In the genomic region with DNA sequence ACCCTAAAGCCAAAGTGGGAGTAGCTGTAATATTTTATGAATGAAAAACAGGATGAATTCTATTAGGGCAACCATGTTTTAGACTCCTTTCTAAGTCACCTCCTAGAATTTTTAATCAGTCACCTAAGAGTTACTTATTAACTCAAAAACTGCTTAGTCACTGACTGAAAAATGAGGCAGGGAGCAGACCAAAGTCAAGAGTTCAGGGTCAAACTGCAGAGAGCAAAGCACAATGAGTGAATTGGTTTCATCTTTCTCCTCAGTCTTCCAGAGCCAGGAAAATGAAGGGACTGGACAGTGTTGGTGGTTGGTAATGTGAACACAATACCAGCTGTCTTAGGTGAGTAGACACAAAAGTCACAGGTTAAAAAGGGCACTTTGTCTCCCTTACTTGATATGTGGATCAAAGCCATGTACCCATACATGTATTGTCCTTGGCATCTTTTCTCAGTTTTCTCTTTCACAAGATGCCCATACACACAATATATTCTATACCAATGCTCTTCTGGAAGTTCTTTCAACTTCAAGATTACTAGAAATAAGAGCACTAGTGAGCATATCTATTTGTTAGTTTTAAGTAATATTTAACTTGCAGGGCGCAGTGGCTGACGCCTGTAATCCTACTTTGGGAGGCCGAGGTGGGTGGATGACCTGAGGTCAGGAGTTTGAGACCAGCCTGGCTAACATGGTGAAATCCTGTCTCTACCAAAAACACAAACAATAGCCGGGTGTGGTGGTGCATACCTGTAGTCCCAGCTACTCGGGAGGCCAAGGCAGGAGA, we compare ENCODE assay signal across 14 cellular contexts. TPM values are rescaled to one million over a fixed set of nuclear protein-coding genes. Genes with fewer than 3 reads are reported as not detected.
A peak's percentile ranks its signal among the peaks of the same experiment; 100 is the strongest.
DNase-seq lines count a peak whose midpoint lies in the region; ATAC-seq, FAIRE-seq and TF ChIP-seq lines count a peak whose summit lies in the region.
"Had no signal": no experiment of that assay in that cellular context is flagged by ENCODE, and none has a peak within 500 bp of the region (broad histone marks: within the 10 kb centered on the region; RNA-seq: fewer than 3 reads in every experiment).

No MANE protein-coding gene starts in this region.

- in situ Hi-C loops in K562 (cut with MboI), result no loop called here

- ATAC-seq in GM18909 (IDR thresholded peaks at IDR 0.05; ENCODE audit: poor library complexity, unreplicated experiment), result peak; percentile 65
- peak; percentile 61 for ATAC-seq in HG03060 (IDR thresholded peaks at IDR 0.05; ENCODE audit: low read depth, unreplicated experiment)
- ATAC-seq in K562, result no peak
- ATAC-seq in GM18502 (IDR thresholded peaks at IDR 0.05; ENCODE audit: poor library complexity, unreplicated experiment), result no peak
- no peak for ATAC-seq in stimulated activated effector memory CD8-positive, alpha-beta T cell treated with anti-CD3 and anti-CD28 coated beads, Interleukin-12 subunit alpha, Interleukin-12 subunit beta, amount 100 ng/mL, for 72 hours

- no peak overlapping the region for H3K4me3 ChIP-seq in K562
- H3K4me3 ChIP-seq: esophagus muscularis mucosa had no signal

- no peak overlapping the region for H3K4me2 ChIP-seq in K562 (ENCODE audit: insufficient read depth, low read length)

- H3K9me1 ChIP-seq in K562 (ENCODE audit: control insufficient read depth, insufficient read depth, low read length), result no peaks in the 10 kb centered on the region

- H3K9ac ChIP-seq in K562 (ENCODE audit: insufficient read depth in 1 of 2, low read depth in 2 of 2, low read length in 2 of 2), result no peak overlapping the region

- H3K9me3 ChIP-seq in K562 (replicated peaks; ENCODE audit: control insufficient read depth, insufficient read depth, low read depth, low read length), result no peaks in the 10 kb centered on the region
- H3K9me3 ChIP-seq: esophagus muscularis mucosa had no signal

- no peaks in the 10 kb centered on the region for H3K27me3 Mint-ChIP-seq in progenitor cell of endocrine pancreas

- CTCF ChIA-PET in K562 (lab: Yijun Ruan, JAX; ENCODE audit: low intra/inter-chr PET ratio), result no interaction called here

- TF ChIP-seq POLR2A in K562 (conservative IDR thresholded peaks at IDR 0.05), result no peak

- WGBS in K562 (ENCODE audit: insufficient coverage, low coverage, missing lambda C conversion rate), result 59% methylated on average over 5 of the region's 5 CpGs

- TF ChIP-seq CTCF in K562 (IDR thresholded peaks at IDR 0.05 in 2 of 3, conservative IDR thresholded peaks at IDR 0.05 in 1 of 3; ENCODE audit: insufficient read depth in 2 of 3, low read depth in 1 of 3, low read length in 3 of 3) (no peak), progenitor cell of endocrine pancreas (IDR thresholded peaks at IDR 0.05; ENCODE audit: unreplicated experiment) (no peak)

- H3K27ac ChIP-seq in K562 (ENCODE audit: extremely low read depth, low read depth, low read length), result no peak overlapping the region
- H3K27ac ChIP-seq: C4-2B, esophagus muscularis mucosa had no signal

- H3K4me1 ChIP-seq in K562 (replicated peaks in 1 of 2; ENCODE audit: control insufficient read depth in 2 of 2, insufficient read depth in 2 of 2, low read length in 2 of 2), result peaks cover 0 to 12% of the 10 kb centered on the region in 2 experiments; a peak in 2 of 5 replicates
- H3K4me1 ChIP-seq: esophagus muscularis mucosa had no signal

- BruUV-seq in K562 (replicated peaks; lab: Mats Ljungman, UMichigan), result no TSS peak

- H3K27me3 ChIP-seq in K562 (ENCODE audit: control insufficient read depth in 2 of 2, insufficient read depth in 2 of 2, low read length in 2 of 2), result no peaks in the 10 kb centered on the region
- H3K27me3 ChIP-seq: esophagus muscularis mucosa had no signal

- H3K4me3 Mint-ChIP-seq in progenitor cell of endocrine pancreas (ENCODE audit: low read depth), result no peak overlapping the region
- no peak overlapping the region for H3K4me3 Mint-ChIP-seq in stimulated activated effector memory CD8-positive, alpha-beta T cell treated with anti-CD3 and anti-CD28 coated beads, Interleukin-12 subunit alpha, Interleukin-12 subunit beta, amount 100 ng/mL, for 72 hours
- H3K4me3 Mint-ChIP-seq: nephron progenitor cell had no signal

- DNase-seq in K562 (ENCODE audit: extremely low read depth in 1 of 4, low spot score in 3 of 4) (peak in 1 of 4 experiments; percentile 23), progenitor cell of endocrine pancreas (ENCODE audit: low spot score, unreplicated experiment) (no peak), HCEC 1CT (no peak), cardiac septum (ENCODE audit: low spot score) (no peak)
- no peak for DNase-seq in stimulated activated effector memory CD8-positive, alpha-beta T cell treated with anti-CD3 and anti-CD28 coated beads, Interleukin-12 subunit alpha, Interleukin-12 subunit beta, amount 100 ng/mL, for 72 hours (ENCODE audit: low spot score in 2 of 2)
- DNase-seq: central memory CD4-positive, alpha-beta T cell; NCI-H2081 treated with DMSO at 0.1 percent for 48 hours; nephron progenitor cell; stimulated activated CD4-positive, alpha-beta T cell treated with anti-CD3 and anti-CD28 coated beads, Interleukin-15, amount 100 ng/mL, for 24 hours had no signal

- H3K9me3 Mint-ChIP-seq in progenitor cell of endocrine pancreas (ENCODE audit: low read depth), result peaks cover 17% of the 10 kb centered on the region
- H3K9me3 Mint-ChIP-seq in stimulated activated effector memory CD8-positive, alpha-beta T cell treated with anti-CD3 and anti-CD28 coated beads, Interleukin-12 subunit alpha, Interleukin-12 subunit beta, amount 100 ng/mL, for 72 hours, result no peaks in the 10 kb centered on the region
- H3K9me3 Mint-ChIP-seq: nephron progenitor cell had no signal

- peak overlapping the region; percentile 11; the same call in 1 of the 2 replicates for H2AFZ ChIP-seq in K562 (ENCODE audit: low read depth, low read length)

- no peaks in the 10 kb centered on the region for H3K36me3 ChIP-seq in K562 (ENCODE audit: control insufficient read depth, insufficient read depth, low read length)

- no peak for TF ChIP-seq EP300 in K562 (IDR thresholded peaks at IDR 0.05; ENCODE audit: low read length)

- no peak for TF ChIP-seq RAD21 in K562 (CRISPR knock-in tag; conservative IDR thresholded peaks at IDR 0.05 in 1 of 2, IDR thresholded peaks at IDR 0.05 in 1 of 2)

- POLR2A ChIA-PET in K562 (lab: Yijun Ruan, JAX), result no interaction called here

- no peaks in the 10 kb centered on the region for H3K79me2 ChIP-seq in K562 (ENCODE audit: control insufficient read depth, insufficient read depth, low read length)

- H3K27ac Mint-ChIP-seq in progenitor cell of endocrine pancreas, result peak overlapping the region; percentile 90
- H3K27ac Mint-ChIP-seq in stimulated activated effector memory CD8-positive, alpha-beta T cell treated with anti-CD3 and anti-CD28 coated beads, Interleukin-12 subunit alpha, Interleukin-12 subunit beta, amount 100 ng/mL, for 72 hours, result no peak overlapping the region
- H3K27ac Mint-ChIP-seq: nephron progenitor cell had no signal

- H3K4me1 Mint-ChIP-seq in progenitor cell of endocrine pancreas (ENCODE audit: low read depth), result peaks cover 36% of the 10 kb centered on the region
- no peaks in the 10 kb centered on the region for H3K4me1 Mint-ChIP-seq in stimulated activated effector memory CD8-positive, alpha-beta T cell treated with anti-CD3 and anti-CD28 coated beads, Interleukin-12 subunit alpha, Interleukin-12 subunit beta, amount 100 ng/mL, for 72 hours
- H3K4me1 Mint-ChIP-seq: nephron progenitor cell had no signal

- no peaks in the 10 kb centered on the region for H4K20me1 ChIP-seq in K562 (replicated peaks; ENCODE audit: control insufficient read depth, insufficient read depth, low read length)

- no peak for FAIRE-seq in K562 (lab: Jason Lieb, UNC)

- intact Hi-C loops in K562 (cut with micrococcal nuclease) (no loop called here), cardiac septum (cut with DNase I) (no loop called here)

- peaks cover 17% of the 10 kb centered on the region for H3K36me3 Mint-ChIP-seq in progenitor cell of endocrine pancreas (ENCODE audit: insufficient read depth)
- H3K36me3 Mint-ChIP-seq in stimulated activated effector memory CD8-positive, alpha-beta T cell treated with anti-CD3 and anti-CD28 coated beads, Interleukin-12 subunit alpha, Interleukin-12 subunit beta, amount 100 ng/mL, for 72 hours, result peaks cover 6% of the 10 kb centered on the region

TF ChIP-seq in K562, 482 proteins besides CTCF, POLR2A, EP300 and RAD21 (continues in another document):
- no peak for TF ChIP-seq PHB2 (IDR thresholded peaks at IDR 0.05; ENCODE audit: low read depth)
- peak; percentile 29; the same call in 1 of the 2 replicates for TF ChIP-seq MAFK (IDR thresholded peaks at IDR 0.05; ENCODE audit: low read length)
- TF ChIP-seq NFE2L1 (tag; IDR thresholded peaks at IDR 0.05; ENCODE audit: borderline replicate concordance, low read depth), result peak; percentile 78
- peak; percentile 79 for TF ChIP-seq NFE2 (IDR thresholded peaks at IDR 0.05; ENCODE audit: low read depth)
- TF ChIP-seq NR2C2 (CRISPR knock-in tag; IDR thresholded peaks at IDR 0.05), result no peak
- peak; percentile 30; the same call in 1 of the 2 replicates for TF ChIP-seq NR2C2 (tag; IDR thresholded peaks at IDR 0.05)
- TF ChIP-seq MAFG (tag; conservative IDR thresholded peaks at IDR 0.05), result peak; percentile 91

RNA-seq across cellular contexts. Expression of a gene that starts 42.2 kb away (rescaled TPM):
- 1.2 and 1.7 TPM in 2 replicates for total RNA-seq in K562 (2011; cell fraction: chromatin; rRNA removed; ENCODE audit: low replicate concordance)
- 1.3 and 2.3 TPM in 2 replicates for total RNA-seq in K562 (2011; cell fraction: nucleolus; rRNA removed)
- total RNA-seq in K562 (2011; cell fraction: nucleoplasm; rRNA removed), result 2.4 and 2.6 TPM in 2 replicates
- total RNA-seq in K562 (2014; rRNA removed), result 0.98 and 2.5 TPM in 2 replicates
- total RNA-seq in K562 (2014; rRNA removed; fragmentation: Illumina TruSeq; extraction: Trizol), result 1.6 and 1.8 TPM in 2 replicates
- 1.9 and 2.1 TPM in 2 replicates for total RNA-seq in K562 (2015; rRNA removed; fragmentation: Illumina TruSeq; extraction: Trizol)
- total RNA-seq in K562 (2021), result 3.0 TPM in 2 replicates
- polyA plus RNA-seq in K562 (2011; rRNA removed), result 1.5 and 1.7 TPM in 2 replicates
- polyA plus RNA-seq in K562 (2011; cell fraction: cytosol; rRNA removed), result 0.49 and 0.72 TPM in 2 replicates
- 0.43 and 0.45 TPM in 2 replicates for polyA plus RNA-seq in K562 (2011; cell fraction: nucleus; rRNA removed)
- 2.1 and 3.7 TPM in 2 replicates for polyA plus RNA-seq in K562 (2012)
- 1.5 and 1.6 TPM in 2 replicates for polyA plus RNA-seq in K562 (2014; fragmentation: Illumina TruSeq; extraction: Trizol)
- polyA plus RNA-seq in K562 (2014; fragmentation: Nextera tagmentation; extraction: Ambion mirVana), result 1 to 10 TPM in 1 of 2 experiments, under 1 TPM in 1; 0.76 to 1.1 TPM
- polyA plus RNA-seq in K562 (2014; rRNA removed), result 1.9 and 2.4 TPM in 2 replicates
- 2.3 and 2.8 TPM in 2 replicates for polyA minus RNA-seq in K562 (2011; rRNA and poly(A)+ RNA removed)
- polyA minus RNA-seq in K562 (2011; cell fraction: cytosol; rRNA and poly(A)+ RNA removed), result 2.3 and 3.0 TPM in 2 replicates
- 0.94 and 1.00 TPM in 2 replicates for polyA minus RNA-seq in K562 (2011; cell fraction: nucleus; rRNA and poly(A)+ RNA removed)
- 108 and 120 TPM in 2 replicates for total RNA-seq in progenitor cell of endocrine pancreas
- 256 TPM for total RNA-seq in cardiac septum

Comparison
In these comparisons a context has a peak if more than half of its experiments do, and no peak if none do; other contexts are left out.
1. ATAC-seq: peak in GM18909 (single experiment) and HG03060 (single experiment); none in K562 (single experiment), GM18502 (single experiment) and stimulated activated effector memory CD8-positive, alpha-beta T cell treated with anti-CD3 and anti-CD28 coated beads, Interleukin-12 subunit alpha, Interleukin-12 subunit beta, amount 100 ng/mL, for 72 hours (single experiment).
2. RNA of a gene that starts 42.2 kb away (total RNA-seq): 256 TPM in cardiac septum (single experiment) and 108 to 120 TPM in progenitor cell of endocrine pancreas; 0.98 to 3.0 TPM in K562; every median in the first group is over 10 times any median in the second.